8 cellular contexts compared by ENCODE assay signal in genomic region chr6:31271641-31272357, GRCh38. TPM values are rescaled to one million over a fixed set of nuclear protein-coding genes. Genes with fewer than 3 reads are reported as not detected.
DNase-seq lines count a peak whose midpoint lies in the region; ATAC-seq and TF ChIP-seq lines count a peak whose summit lies in the region.

TSS of gene HLA-C (minus strand) at chr6:31272092. CDS start at chr6:31272071, 21 bp downstream.

- POLR2A ChIA-PET in A673 (lab: Charles Lee; ENCODE audit: low non-redundant PET) (no interaction called here), activated B cell treated with CpG ODN at 0.5 μM for 24 hours (lab: Charles Lee) (interaction anchor here (0.6 to 9.0 kb wide), 11 partner anchors 36 to 223 kb away, joined by 3 to 114 read pairs (median 4); partner anchors contain the start of gene TCF19)

- H3K9me3 Mint-ChIP-seq in activated B cell treated with CpG ODN at 0.5 μM for 24 hours (no peaks in the 10 kb centered on the region), immature natural killer cell (peaks cover 0 to 2% (median 0%) of the 10 kb centered on the region in 6 donors)

- H3K9me3 ChIP-seq in A673 (ENCODE audit: low read depth, low read length, poor library complexity, severe bottlenecking), result no peaks in the 10 kb centered on the region

- peak; percentile 97 for DNase-seq in A673 (ENCODE audit: low spot score)
- peak; percentile 54 for DNase-seq in NCI-H2171 treated with DMSO at 0.1 percent for 48 hours (lab: John Stamatoyannopoulos, UW)
- DNase-seq in activated B cell treated with CpG ODN at 0.5 μM for 24 hours, result peak; percentile 77
- peak; percentile 95 to 97 for DNase-seq in cardiac fibroblast (ENCODE audit: low read depth in 2 of 2)
- peak; percentile 92 to 94 (median 93) for DNase-seq in immature natural killer cell
- DNase-seq in smooth muscle cell of the brain vasculature (ENCODE audit: low read depth, low spot score), result peak; percentile 82

- ATAC-seq in GM18861 (IDR thresholded peaks at IDR 0.05; ENCODE audit: unreplicated experiment), result peak; percentile 75
- peak; percentile 70 for ATAC-seq in HG03097 (IDR thresholded peaks at IDR 0.05; ENCODE audit: low FRiP score, unreplicated experiment)
- peak; percentile 87 for ATAC-seq in activated B cell treated with CpG ODN at 0.5 μM for 24 hours (ENCODE audit: low read depth)

- H3K36me3 Mint-ChIP-seq in activated B cell treated with CpG ODN at 0.5 μM for 24 hours (ENCODE audit: low read depth), result peaks cover 45% of the 10 kb centered on the region
- peaks cover 31 to 39% (median 32%) of the 10 kb centered on the region in 3 donors for H3K36me3 Mint-ChIP-seq in immature natural killer cell

- CTCF ChIA-PET in A673 (lab: Charles Lee), result no interaction called here
- CTCF ChIA-PET in activated B cell treated with CpG ODN at 0.5 μM for 24 hours (lab: Charles Lee), result no interaction called here

- peak; percentile 31; the same call in 1 of the 2 replicates for TF ChIP-seq CTCF in A673 (conservative IDR thresholded peaks at IDR 0.05; ENCODE audit: low read depth, low read length)
- no peak for TF ChIP-seq CTCF in activated B cell treated with CpG ODN at 0.5 μM for 24 hours (IDR thresholded peaks at IDR 0.05)
- TF ChIP-seq CTCF in cardiac fibroblast (IDR thresholded peaks at IDR 0.05; ENCODE audit: low read depth, low read length), result peak; percentile 20

- H3K27me3 Mint-ChIP-seq in activated B cell treated with CpG ODN at 0.5 μM for 24 hours (no peaks in the 10 kb centered on the region), immature natural killer cell (ENCODE audit: low read depth in 3 of 3) (peaks cover 52 to 57% (median 53%) of the 10 kb centered on the region in 3 donors)

- H3K4me1 Mint-ChIP-seq in activated B cell treated with CpG ODN at 0.5 μM for 24 hours (peaks cover 65% of the 10 kb centered on the region), immature natural killer cell (peaks cover 65 to 66% of the 10 kb centered on the region in 2 donors)

- H3K4me3 Mint-ChIP-seq in activated B cell treated with CpG ODN at 0.5 μM for 24 hours (peak within 1 kb of the TSS; percentile 90), immature natural killer cell (peak within 1 kb of the TSS; percentile 95 to 99 (median 97))

- peaks cover 10% of the 10 kb centered on the region for H3K4me1 ChIP-seq in A673 (ENCODE audit: insufficient read depth, low read length, poor library complexity, severe bottlenecking)

- H3K27ac Mint-ChIP-seq in activated B cell treated with CpG ODN at 0.5 μM for 24 hours, result peak within 1 kb of the TSS; percentile 99
- peak within 1 kb of the TSS; percentile 100 for H3K27ac Mint-ChIP-seq in immature natural killer cell

- H3K27me3 ChIP-seq in A673 (replicated peaks; ENCODE audit: insufficient read depth, low read depth, low read length, poor library complexity), result peaks cover 22% of the 10 kb centered on the region

- peaks cover 8% of the 10 kb centered on the region for H3K36me3 ChIP-seq in A673 (ENCODE audit: insufficient read depth, low read length, poor library complexity, severe bottlenecking)

- H3K4me3 ChIP-seq in A673 (ENCODE audit: low read depth, low read length, poor library complexity, severe bottlenecking) (peak within 1 kb of the TSS; percentile 89), cardiac fibroblast (replicated peaks in 1 of 2; ENCODE audit: low read depth in 2 of 2, low read length in 2 of 2) (peak within 1 kb of the TSS; percentile 68 to 75)

- H3K27ac ChIP-seq in A673 (ENCODE audit: low read depth, low read length, poor library complexity, severe bottlenecking), result peak within 1 kb of the TSS; percentile 82

- BruUV-seq in A673 (replicated peaks; lab: Mats Ljungman, UMichigan), result TSS peak; percentile 68

- intact Hi-C loops in A673 (cut with micrococcal nuclease; ENCODE audit: unreplicated experiment), result no loop called here
- intact Hi-C loops in activated B cell treated with CpG ODN at 0.5 μM for 24 hours (cut with micrococcal nuclease), result loop anchor here (1.0 kb wide), 5 partner anchors 37 to 134 kb away; partner anchors contain the start of gene HLA-B

RNA-seq across cellular contexts. Expression of gene HLA-C, which starts in this region (rescaled TPM):
- 121 and 134 TPM in 2 replicates for total RNA-seq in A673 (2021)
- total RNA-seq in activated B cell treated with CpG ODN at 0.5 μM for 24 hours, result 762 and 793 TPM in 2 replicates
- 1,000 to 10,000 TPM; 2,339 to 4,766 (median 4,197) TPM for polyA plus RNA-seq in immature natural killer cell

Comparison
In these comparisons a context has a peak if more than half of its experiments do, and no peak if none do; other contexts are left out.
1. Peak in every context shown above with its lines: DNase-seq, ATAC-seq, H3K4me3 ChIP-seq and H3K27ac ChIP-seq.